ENCODE assay signal across 11 cellular contexts in genomic region chr19:4908781-4909171, GRCh38. TPM values are rescaled to one million over a fixed set of nuclear protein-coding genes. Genes with fewer than 3 reads are reported as not detected.
DNase-seq lines count a peak whose midpoint lies in the region; ATAC-seq and TF ChIP-seq lines count a peak whose summit lies in the region.
"Had no signal": no experiment of that assay in that cellular context is flagged by ENCODE, and none has a peak within 500 bp of the region (broad histone marks: within the 10 kb centered on the region; RNA-seq: fewer than 3 reads in every experiment).

No MANE protein-coding gene starts in this region.

- peaks cover 3% of the 10 kb centered on the region for H3K36me3 Mint-ChIP-seq in activated naive CD4-positive, alpha-beta T cell treated with anti-CD3 and anti-CD28 coated beads, Interleukin-2, amount 50 U/mL, for 24 hours

- H3K4me1 Mint-ChIP-seq in activated naive CD4-positive, alpha-beta T cell treated with anti-CD3 and anti-CD28 coated beads, Interleukin-2, amount 50 U/mL, for 24 hours: peaks cover 41% of the 10 kb centered on the region

- no peak for DNase-seq in activated naive CD4-positive, alpha-beta T cell treated with anti-CD3 and anti-CD28 coated beads, Interleukin-2, amount 50 U/mL, for 16 hours
- DNase-seq in SK-N-MC (ENCODE audit: low read depth, low spot score): no peak
- DNase-seq in hepatocyte (ENCODE audit: low spot score): no peak
- no peak for DNase-seq in suprapubic skin (ENCODE audit: low spot score in 2 of 2)
- DNase-seq in NCI-H187 (lab: John Stamatoyannopoulos, UW): no peak
- no peak for DNase-seq in upper lobe of left lung

- H3K27ac ChIP-seq in SK-N-MC (no peak overlapping the region), hepatocyte (no peak overlapping the region), suprapubic skin (no peak overlapping the region), upper lobe of left lung (no peak overlapping the region)

- H3K36me3 ChIP-seq in SK-N-MC (ENCODE audit: insufficient read depth, low read length) (peaks cover 35% of the 10 kb centered on the region), hepatocyte (replicated peaks; ENCODE audit: insufficient read depth, low read depth) (no peaks in the 10 kb centered on the region), suprapubic skin (no peaks in the 10 kb centered on the region), upper lobe of left lung (no peaks in the 10 kb centered on the region)

- H3K4me3 Mint-ChIP-seq in activated naive CD4-positive, alpha-beta T cell treated with anti-CD3 and anti-CD28 coated beads, Interleukin-2, amount 50 U/mL, for 24 hours: peak overlapping the region; percentile 57

- peak overlapping the region; percentile 47 for H3K9ac ChIP-seq in SK-N-MC (ENCODE audit: insufficient read length)

- no peak for TF ChIP-seq EP300 in suprapubic skin (IDR thresholded peaks at IDR 0.05)
- TF ChIP-seq EP300 in upper lobe of left lung (IDR thresholded peaks at IDR 0.05): no peak

- H3K27ac Mint-ChIP-seq in activated naive CD4-positive, alpha-beta T cell treated with anti-CD3 and anti-CD28 coated beads, Interleukin-2, amount 50 U/mL, for 24 hours: no peak overlapping the region

- H2AFZ ChIP-seq in hepatocyte: no peak overlapping the region

- 70% methylated on average over 17 of the region's 17 CpGs for WGBS in hepatocyte (ENCODE audit: low lambda C conversion rate, missing lambda C conversion rate)
- WGBS in suprapubic skin: 80% methylated on average over 17 of the region's 17 CpGs
- WGBS in upper lobe of left lung, 2 donors: 76 to 78% methylated on average over 15 to 16 of the region's 17 CpGs

- ATAC-seq in upper lobe of left lung (ENCODE audit: low FRiP score in 2 of 2): no peak
- no peak for ATAC-seq in HG03342 (IDR thresholded peaks at IDR 0.05; ENCODE audit: unreplicated experiment)
- ATAC-seq: sciatic nerve had no signal

- TF ChIP-seq CTCF in hepatocyte (IDR thresholded peaks at IDR 0.05; ENCODE audit: poor library complexity) (no peak), suprapubic skin (IDR thresholded peaks at IDR 0.05) (no peak), upper lobe of left lung (IDR thresholded peaks at IDR 0.05) (no peak)

- no peaks in the 10 kb centered on the region for H3K27me3 Mint-ChIP-seq in activated naive CD4-positive, alpha-beta T cell treated with anti-CD3 and anti-CD28 coated beads, Interleukin-2, amount 50 U/mL, for 24 hours

- H3K27me3 ChIP-seq in hepatocyte: no peaks in the 10 kb centered on the region
- H3K27me3 ChIP-seq in suprapubic skin: no peaks in the 10 kb centered on the region
- H3K27me3 ChIP-seq in upper lobe of left lung: peaks cover 0 to 7% (median 2%) of the 10 kb centered on the region in 4 donors
- H3K27me3 ChIP-seq: BE2C had no signal

- H3K9me3 Mint-ChIP-seq in activated naive CD4-positive, alpha-beta T cell treated with anti-CD3 and anti-CD28 coated beads, Interleukin-2, amount 50 U/mL, for 24 hours: no peaks in the 10 kb centered on the region

- no peaks in the 10 kb centered on the region for H3K9me3 ChIP-seq in SK-N-MC (ENCODE audit: low read depth, low read length)
- no peaks in the 10 kb centered on the region for H3K9me3 ChIP-seq in hepatocyte (ENCODE audit: low read depth)
- no peaks in the 10 kb centered on the region for H3K9me3 ChIP-seq in suprapubic skin
- no peaks in the 10 kb centered on the region for H3K9me3 ChIP-seq in upper lobe of left lung
- H3K9me3 ChIP-seq: BE2C had no signal

- H3K79me2 ChIP-seq in hepatocyte: peaks cover 15% of the 10 kb centered on the region

- H3K9me2 ChIP-seq in hepatocyte (replicated peaks; ENCODE audit: insufficient read depth): no peaks in the 10 kb centered on the region

- H3K4me2 ChIP-seq in hepatocyte: peak overlapping the region; percentile 99

- peak overlapping the region; percentile 92; the same call in 1 of the 2 replicates for H3K4me3 ChIP-seq in SK-N-MC
- no peak overlapping the region for H3K4me3 ChIP-seq in hepatocyte
- peak overlapping the region; percentile 85 for H3K4me3 ChIP-seq in suprapubic skin
- peak overlapping the region in 1 of 4 donors; percentile 55 for H3K4me3 ChIP-seq in upper lobe of left lung

- H4K20me1 ChIP-seq in hepatocyte (ENCODE audit: insufficient read depth, poor library complexity, severe bottlenecking): no peaks in the 10 kb centered on the region

- no peak for TF ChIP-seq POLR2A in suprapubic skin (IDR thresholded peaks at IDR 0.05)
- no peak for TF ChIP-seq POLR2A in upper lobe of left lung (IDR thresholded peaks at IDR 0.05)

- peaks cover 18% of the 10 kb centered on the region for H3K4me1 ChIP-seq in hepatocyte (ENCODE audit: insufficient read depth)
- peaks cover 35% of the 10 kb centered on the region for H3K4me1 ChIP-seq in suprapubic skin
- peaks cover 21 to 35% (median 27%) of the 10 kb centered on the region in 4 donors for H3K4me1 ChIP-seq in upper lobe of left lung

RNA-seq across cellular contexts. Expression of gene UHRF1, which starts 0.5 kb away (rescaled TPM):
- total RNA-seq in hepatocyte (5.1 and 9.9 TPM in 2 replicates), suprapubic skin (1 to 10 TPM in 3 of 4 donors, under 1 TPM in 1; 0.40 to 3.7 (median 2.8) TPM), upper lobe of left lung (1 to 10 TPM; 1.0 to 5.1 (median 2.3) TPM)
- 11.5 and 13.6 TPM in 2 replicates for polyA plus RNA-seq in hepatocyte

RNA-seq across cellular contexts. Expression of gene ARRDC5, which starts 6.1 kb away (rescaled TPM):
- not detected in 2 replicates for total RNA-seq in hepatocyte
- polyA plus RNA-seq in hepatocyte: 0.12 TPM in 1 of 2 replicates, not detected in the other
- total RNA-seq in suprapubic skin: under 1 TPM in 1 of 4 donors, not detected in 3; 0.48 TPM
- 1 to 10 TPM in 2 of 6 donors, under 1 TPM in 3, not detected in 1; 0.34 to 6.8 (median 0.83) TPM for total RNA-seq in upper lobe of left lung
- total RNA-seq: HT1080 had no signal

RNA-seq across cellular contexts. Expression of gene PLIN3, which starts 41.3 kb away (rescaled TPM):
- total RNA-seq in hepatocyte (97.8 and 108 TPM in 2 replicates), suprapubic skin (10 to 100 TPM; 52.4 to 74.9 (median 65.5) TPM), upper lobe of left lung (10 to 100 TPM; 29.3 to 55.1 (median 38.4) TPM)
- polyA plus RNA-seq in hepatocyte: 118 and 121 TPM in 2 replicates
